ENCODE assay signal across 21 cellular contexts in genomic region chr7:134637934-134638719, GRCh38. TPM values are rescaled to one million over a fixed set of nuclear protein-coding genes. Genes with fewer than 3 reads are reported as not detected.
DNase-seq lines count a peak whose midpoint lies in the region; ATAC-seq and TF ChIP-seq lines count a peak whose summit lies in the region.
"Had no signal": no experiment of that assay in that cellular context is flagged by ENCODE, and none has a peak within 500 bp of the region (broad histone marks: within the 10 kb centered on the region; RNA-seq: fewer than 3 reads in every experiment).

No MANE protein-coding gene starts in this region.

- no peaks in the 10 kb centered on the region for H3K27me3 Mint-ChIP-seq in activated CD8-positive, alpha-beta memory T cell treated with anti-CD3 and anti-CD28 coated beads, Interleukin-2, amount 10 ng/mL, durations not matched to agents 7 days and 5 days
- no peaks in the 10 kb centered on the region for H3K27me3 Mint-ChIP-seq in activated naive CD8-positive, alpha-beta T cell treated with anti-CD3 and anti-CD28 coated beads, Interleukin-2, amount 50 U/mL, for 24 hours
- no peaks in the 10 kb centered on the region for H3K27me3 Mint-ChIP-seq in naive thymus-derived CD4-positive, alpha-beta T cell
- H3K27me3 Mint-ChIP-seq in type B pancreatic cell, result peaks cover 5% of the 10 kb centered on the region

- H3K9me3 ChIP-seq in naive thymus-derived CD4-positive, alpha-beta T cell (ENCODE audit: control insufficient read depth in 2 of 3, low read length in 3 of 3), result no peaks in the 10 kb centered on the region
- H3K9me3 ChIP-seq: thoracic aorta had no signal

- H3K27ac Mint-ChIP-seq in activated CD8-positive, alpha-beta memory T cell treated with anti-CD3 and anti-CD28 coated beads, Interleukin-2, amount 10 ng/mL, durations not matched to agents 7 days and 5 days, result peak overlapping the region; percentile 12
- peak overlapping the region; percentile 6 for H3K27ac Mint-ChIP-seq in activated naive CD8-positive, alpha-beta T cell treated with anti-CD3 and anti-CD28 coated beads, Interleukin-2, amount 50 U/mL, for 24 hours
- peak overlapping the region in 8 of 9 donors; percentile 19 to 94 (median 84) for H3K27ac Mint-ChIP-seq in naive thymus-derived CD4-positive, alpha-beta T cell
- no peak overlapping the region for H3K27ac Mint-ChIP-seq in type B pancreatic cell
- H3K27ac Mint-ChIP-seq: activated T-helper 2 cell treated with anti-CD3 and anti-CD28 coated beads, Interferon-gamma antibody, Interleukin-2, Interleukin-4, amounts not matched to agents 10 μg/mL and 5 μg/mL and 100 μg/mL, durations not matched to agents 14 hours and 24 hours and 36 hours; mesothelial cell of epicardium; neural progenitor cell had no signal

- H3K4me3 Mint-ChIP-seq in activated CD8-positive, alpha-beta memory T cell treated with anti-CD3 and anti-CD28 coated beads, Interleukin-2, amount 10 ng/mL, durations not matched to agents 7 days and 5 days, result no peak overlapping the region
- H3K4me3 Mint-ChIP-seq in activated naive CD8-positive, alpha-beta T cell treated with anti-CD3 and anti-CD28 coated beads, Interleukin-2, amount 50 U/mL, for 24 hours, result no peak overlapping the region
- peak overlapping the region; percentile 20 to 74 (median 58) for H3K4me3 Mint-ChIP-seq in naive thymus-derived CD4-positive, alpha-beta T cell
- H3K4me3 Mint-ChIP-seq in type B pancreatic cell, result no peak overlapping the region
- H3K4me3 Mint-ChIP-seq: mesothelial cell of epicardium, neural progenitor cell had no signal

- peaks cover 13% of the 10 kb centered on the region for H3K36me3 Mint-ChIP-seq in activated CD8-positive, alpha-beta memory T cell treated with anti-CD3 and anti-CD28 coated beads, Interleukin-2, amount 10 ng/mL, durations not matched to agents 7 days and 5 days
- H3K36me3 Mint-ChIP-seq in activated naive CD8-positive, alpha-beta T cell treated with anti-CD3 and anti-CD28 coated beads, Interleukin-2, amount 50 U/mL, for 24 hours (ENCODE audit: low read depth), result peaks cover 2% of the 10 kb centered on the region
- H3K36me3 Mint-ChIP-seq in naive thymus-derived CD4-positive, alpha-beta T cell, result peaks cover 0 to 14% (median 0%) of the 10 kb centered on the region in 5 donors
- no peaks in the 10 kb centered on the region for H3K36me3 Mint-ChIP-seq in type B pancreatic cell
- H3K36me3 Mint-ChIP-seq: mesothelial cell of epicardium, neural progenitor cell had no signal

- H3K9me3 Mint-ChIP-seq in activated CD8-positive, alpha-beta memory T cell treated with anti-CD3 and anti-CD28 coated beads, Interleukin-2, amount 10 ng/mL, durations not matched to agents 7 days and 5 days (ENCODE audit: low read depth), result peaks cover 4% of the 10 kb centered on the region
- no peaks in the 10 kb centered on the region for H3K9me3 Mint-ChIP-seq in activated naive CD8-positive, alpha-beta T cell treated with anti-CD3 and anti-CD28 coated beads, Interleukin-2, amount 50 U/mL, for 24 hours
- peaks cover 0 to 18% (median 2%) of the 10 kb centered on the region in 11 donors for H3K9me3 Mint-ChIP-seq in naive thymus-derived CD4-positive, alpha-beta T cell
- no peaks in the 10 kb centered on the region for H3K9me3 Mint-ChIP-seq in type B pancreatic cell
- H3K9me3 Mint-ChIP-seq: neural progenitor cell had no signal

- peaks cover 58% of the 10 kb centered on the region for H3K4me1 Mint-ChIP-seq in activated CD8-positive, alpha-beta memory T cell treated with anti-CD3 and anti-CD28 coated beads, Interleukin-2, amount 10 ng/mL, durations not matched to agents 7 days and 5 days
- H3K4me1 Mint-ChIP-seq in activated naive CD8-positive, alpha-beta T cell treated with anti-CD3 and anti-CD28 coated beads, Interleukin-2, amount 50 U/mL, for 24 hours, result peaks cover 33% of the 10 kb centered on the region
- peaks cover 24 to 54% (median 38%) of the 10 kb centered on the region in 7 donors for H3K4me1 Mint-ChIP-seq in naive thymus-derived CD4-positive, alpha-beta T cell
- no peaks in the 10 kb centered on the region for H3K4me1 Mint-ChIP-seq in type B pancreatic cell (ENCODE audit: unreplicated experiment)
- H3K4me1 Mint-ChIP-seq: mesothelial cell of epicardium, neural progenitor cell had no signal

- intact Hi-C loops in naive thymus-derived CD4-positive, alpha-beta T cell (cut with micrococcal nuclease), result loop anchor here in 1 of 2 donors (1.0 kb wide), 1 partner anchor 8 kb away; the partner anchor contains the start of gene BPGM

- no peak overlapping the region for H3K27ac ChIP-seq in naive thymus-derived CD4-positive, alpha-beta T cell (ENCODE audit: low read depth, low read length)
- H3K27ac ChIP-seq in caudate nucleus (ENCODE audit: low read depth, low read length), result no peak overlapping the region
- H3K27ac ChIP-seq: neural progenitor cell, thoracic aorta had no signal

- POLR2A ChIA-PET in naive thymus-derived CD4-positive, alpha-beta T cell (lab: Charles Lee), result interaction anchor here (3.8 to 7.0 kb wide), 2 partner anchors 9 to 31 kb away, joined by 13 to 115 read pairs; partner anchors contain the start of gene BPGM

- ATAC-seq in activated CD8-positive, alpha-beta memory T cell treated with anti-CD3 and anti-CD28 coated beads, Interleukin-2, amount 10 ng/mL, durations not matched to agents 7 days and 5 days, result no peak
- ATAC-seq in activated naive CD8-positive, alpha-beta T cell treated with anti-CD3 and anti-CD28 coated beads, Interleukin-2, amount 50 U/mL, for 24 hours, result no peak
- no peak for ATAC-seq in naive thymus-derived CD4-positive, alpha-beta T cell
- no peak for ATAC-seq in GM19035 (IDR thresholded peaks at IDR 0.05; ENCODE audit: unreplicated experiment)
- ATAC-seq: SK-N-SH treated with all-trans-retinoic acid at 6 μM for 48 hours had no signal

- peaks cover 12 to 20% of the 10 kb centered on the region in 2 donors for H3K4me1 ChIP-seq in naive thymus-derived CD4-positive, alpha-beta T cell (ENCODE audit: control insufficient read depth in 2 of 2, insufficient read depth in 2 of 2, low read length in 2 of 2)
- H3K4me1 ChIP-seq: neural progenitor cell had no signal

- H3K4me3 ChIP-seq in naive thymus-derived CD4-positive, alpha-beta T cell (ENCODE audit: low read length), result no peak overlapping the region
- H3K4me3 ChIP-seq: neural progenitor cell, thoracic aorta had no signal

- no peaks in the 10 kb centered on the region for H3K36me3 ChIP-seq in naive thymus-derived CD4-positive, alpha-beta T cell (ENCODE audit: control insufficient read depth in 2 of 3, insufficient read depth in 3 of 3, low read length in 3 of 3)
- H3K36me3 ChIP-seq: neural progenitor cell, thoracic aorta had no signal

- DNase-seq in activated CD8-positive, alpha-beta memory T cell treated with anti-CD3 and anti-CD28 coated beads, Interleukin-2, amount 10 ng/mL, durations not matched to agents 7 days and 5 days, result no peak
- no peak for DNase-seq in activated CD8-positive, alpha-beta memory T cell treated with anti-CD3 and anti-CD28 coated beads for 24 hours
- DNase-seq in M059J (ENCODE audit: low read depth), result peak; percentile 47
- no peak for DNase-seq in activated naive CD8-positive, alpha-beta T cell treated with anti-CD3 and anti-CD28 coated beads, Interleukin-2, amount 50 U/mL, for 24 hours
- DNase-seq in naive thymus-derived CD4-positive, alpha-beta T cell, result peak in 6 of 9 donors; percentile 10 to 37 (median 30)
- DNase-seq in type B pancreatic cell (ENCODE audit: extremely low spot score, unreplicated experiment), result no peak
- DNase-seq in caudate nucleus (lab: John Stamatoyannopoulos, UW), result no peak
- DNase-seq: activated CD4-positive, alpha-beta T cell treated with anti-CD3 and anti-CD28 coated beads, Interleukin-2, amount 50 U/mL, for 4 hours; aorta; C1 segment of cervical spinal cord; DMS79; hypothalamus; kidney glomerular epithelial cell; NCI-H1417 treated with DMSO at 0.1 percent for 48 hours; NCI-H82 had no signal

- CTCF ChIA-PET in activated CD8-positive, alpha-beta memory T cell treated with anti-CD3 and anti-CD28 coated beads, Interleukin-2, amount 10 ng/mL, durations not matched to agents 7 days and 5 days (lab: Charles Lee), result interaction anchor here (1.0 to 7.4 kb wide), 2 partner anchors 64 to 531 kb away, joined by 4 to 65 read pairs; no protein-coding TSS in a partner anchor
- CTCF ChIA-PET in naive thymus-derived CD4-positive, alpha-beta T cell (lab: Charles Lee), result interaction anchor here (1.5 to 7.3 kb wide), 2 partner anchors 65 to 315 kb away, joined by 4 to 90 read pairs; no protein-coding TSS in a partner anchor

- no peak for TF ChIP-seq CTCF in type B pancreatic cell (conservative IDR thresholded peaks at IDR 0.05)

- no peaks in the 10 kb centered on the region for H3K27me3 ChIP-seq in naive thymus-derived CD4-positive, alpha-beta T cell (ENCODE audit: control insufficient read depth in 2 of 2, insufficient read depth in 2 of 2, low read length in 2 of 2)

RNA-seq across cellular contexts. Expression of gene BPGM, which starts 8.5 kb away (rescaled TPM):
- total RNA-seq in activated CD8-positive, alpha-beta memory T cell treated with anti-CD3 and anti-CD28 coated beads, Interleukin-2, amount 10 ng/mL, durations not matched to agents 7 days and 5 days, result 10 to 100 TPM; 18.6 to 19.7 TPM
- 36.4 and 39.6 TPM in 2 replicates for total RNA-seq in M059J (2014; rRNA removed; shearing (Covaris generic))
- total RNA-seq in naive thymus-derived CD4-positive, alpha-beta T cell, result 10 to 100 TPM; 12.7 to 19.2 (median 14.2) TPM
- polyA plus RNA-seq in naive thymus-derived CD4-positive, alpha-beta T cell, result 10 to 100 TPM; 28.9 to 33.9 TPM
- total RNA-seq in type B pancreatic cell (ENCODE audit: low replicate concordance), result 19.6 and 24.3 TPM in 2 replicates

Comparison
In these comparisons a context has a peak if more than half of its experiments do, and no peak if none do; other contexts are left out.
1. DNase-seq: peak in M059J (single experiment) and naive thymus-derived CD4-positive, alpha-beta T cell (6 of 9); none in activated CD8-positive, alpha-beta memory T cell treated with anti-CD3 and anti-CD28 coated beads, Interleukin-2, amount 10 ng/mL, durations not matched to agents 7 days and 5 days (single experiment), activated CD8-positive, alpha-beta memory T cell treated with anti-CD3 and anti-CD28 coated beads for 24 hours (single experiment), activated naive CD8-positive, alpha-beta T cell treated with anti-CD3 and anti-CD28 coated beads, Interleukin-2, amount 50 U/mL, for 24 hours (single experiment), type B pancreatic cell (single experiment) and caudate nucleus (0 of 61).
2. H3K4me3 Mint-ChIP-seq: peak in naive thymus-derived CD4-positive, alpha-beta T cell (10 of 10); none in activated CD8-positive, alpha-beta memory T cell treated with anti-CD3 and anti-CD28 coated beads, Interleukin-2, amount 10 ng/mL, durations not matched to agents 7 days and 5 days (single experiment), activated naive CD8-positive, alpha-beta T cell treated with anti-CD3 and anti-CD28 coated beads, Interleukin-2, amount 50 U/mL, for 24 hours (single experiment) and type B pancreatic cell (single experiment).